In the genomic region with DNA sequence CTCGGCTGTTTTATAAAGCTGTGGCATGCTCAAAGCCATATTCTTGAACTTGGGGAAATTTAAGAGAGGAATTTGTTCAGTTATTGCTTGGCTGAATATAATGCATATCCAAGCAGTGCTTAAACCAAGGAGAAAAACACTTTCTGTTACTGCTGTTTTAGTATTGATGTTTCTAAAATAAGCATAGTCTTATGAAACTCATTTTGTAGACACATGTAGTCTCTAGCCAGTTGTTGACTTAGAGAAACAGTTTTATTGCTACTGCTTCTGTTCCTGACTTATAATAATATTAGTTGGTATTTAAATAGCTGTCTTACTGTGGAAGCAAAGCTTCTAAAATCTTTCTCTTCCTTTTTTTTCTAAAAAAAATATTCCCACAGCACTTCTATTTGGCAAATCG, we compare ENCODE assay signal across 22 cellular contexts.
"Had no signal": no experiment of that assay in that cellular context is flagged by ENCODE, and none has a peak within 500 bp of the region (broad histone marks: within the 10 kb centered on the region; RNA-seq: fewer than 3 reads in every experiment).

No MANE protein-coding gene starts in this region.

- DNase-seq: activated CD4-positive, alpha-beta T cell treated with anti-CD3 and anti-CD28 coated beads for 36 hours; activated CD4-positive, alpha-beta T cell treated with anti-CD3 and anti-CD28 coated beads, Interleukin-2, amount 50 U/mL, for 48 hours; activated gamma-delta T cell; adrenal gland; effector memory CD4-positive, alpha-beta T cell; esophagus squamous epithelium; islet precursor cell; small intestine; stimulated activated CD4-positive, alpha-beta T cell treated with anti-CD3 and anti-CD28 coated beads, Interleukin-4, amount 100 ng/mL, for 24 hours; stomach; testis; upper lobe of right lung had no signal

- H3K27me3 Mint-ChIP-seq: progenitor cell of endocrine pancreas had no signal

- H3K36me3 Mint-ChIP-seq: activated naive CD4-positive, alpha-beta T cell treated with anti-CD3 and anti-CD28 coated beads, Interleukin-2, amount 50 U/mL, for 72 hours; mesothelial cell of epicardium; stimulated activated effector memory CD8-positive, alpha-beta T cell treated with anti-CD3 and anti-CD28 coated beads, Interleukin-12 subunit alpha, Interleukin-12 subunit beta, amount 100 ng/mL, for 72 hours; WTC11 had no signal

- H3K4me2 ChIP-seq: hepatocyte had no signal

- H3K4me1 ChIP-seq: esophagus squamous epithelium, stomach, upper lobe of right lung had no signal

- H3K27ac Mint-ChIP-seq: activated CD4-positive, alpha-beta T cell treated with anti-CD3 and anti-CD28 coated beads for 36 hours; activated naive CD4-positive, alpha-beta T cell treated with anti-CD3 and anti-CD28 coated beads, Interleukin-2, amount 50 U/mL, for 72 hours; dendritic cell treated with granulocyte-macrophage colony-stimulating factor and Interleukin-4, amounts not matched to agents 40 ng/mL and 50 ng/mL, for 4 days; mesothelial cell of epicardium; progenitor cell of endocrine pancreas; stimulated activated effector memory CD8-positive, alpha-beta T cell treated with anti-CD3 and anti-CD28 coated beads, Interleukin-12 subunit alpha, Interleukin-12 subunit beta, amount 100 ng/mL, for 72 hours; T-helper 2 cell treated with Interferon-gamma antibody and Interleukin-4, amounts not matched to agents 5 μg/mL and 100 μg/mL, for 36 hours; WTC11 had no signal

- H2AFZ ChIP-seq: hepatocyte had no signal

- H3K4me3 Mint-ChIP-seq: activated CD4-positive, alpha-beta T cell treated with anti-CD3 and anti-CD28 coated beads for 36 hours; dendritic cell treated with granulocyte-macrophage colony-stimulating factor and Interleukin-4, amounts not matched to agents 40 ng/mL and 50 ng/mL, for 4 days; mesothelial cell of epicardium; neural crest cell; stimulated activated effector memory CD8-positive, alpha-beta T cell treated with anti-CD3 and anti-CD28 coated beads, Interleukin-12 subunit alpha, Interleukin-12 subunit beta, amount 100 ng/mL, for 72 hours; T-helper 2 cell treated with Interferon-gamma antibody and Interleukin-4, amounts not matched to agents 5 μg/mL and 100 μg/mL, for 36 hours; WTC11 had no signal

- H3K36me3 ChIP-seq: adrenal gland, esophagus squamous epithelium, right atrium auricular region, stomach, upper lobe of right lung had no signal

- H3K4me1 Mint-ChIP-seq: activated CD4-positive, alpha-beta T cell treated with anti-CD3 and anti-CD28 coated beads for 36 hours; neural crest cell; stimulated activated effector memory CD8-positive, alpha-beta T cell treated with anti-CD3 and anti-CD28 coated beads, Interleukin-12 subunit alpha, Interleukin-12 subunit beta, amount 100 ng/mL, for 72 hours had no signal

- H3K4me3 ChIP-seq: adrenal gland, esophagus squamous epithelium, hepatocyte, right atrium auricular region, stomach, testis, upper lobe of right lung had no signal

- H3K27ac ChIP-seq: adrenal gland, esophagus squamous epithelium, hepatocyte, stomach, testis, upper lobe of right lung had no signal

- H3K9me3 Mint-ChIP-seq: activated naive CD4-positive, alpha-beta T cell treated with anti-CD3 and anti-CD28 coated beads, Interleukin-2, amount 50 U/mL, for 72 hours; dendritic cell treated with granulocyte-macrophage colony-stimulating factor and Interleukin-4, amounts not matched to agents 40 ng/mL and 50 ng/mL, for 4 days; mesothelial cell of epicardium; neural crest cell; stimulated activated effector memory CD8-positive, alpha-beta T cell treated with anti-CD3 and anti-CD28 coated beads, Interleukin-12 subunit alpha, Interleukin-12 subunit beta, amount 100 ng/mL, for 72 hours; T-helper 2 cell treated with Interferon-gamma antibody and Interleukin-4, amounts not matched to agents 5 μg/mL and 100 μg/mL, for 36 hours; WTC11 had no signal

- FAIRE-seq: small intestine had no signal

- H3K27me3 ChIP-seq: adrenal gland, hepatocyte, right atrium auricular region, stomach, testis, upper lobe of right lung had no signal

- ATAC-seq: activated CD4-positive, alpha-beta T cell treated with anti-CD3 and anti-CD28 coated beads for 36 hours; activated naive CD4-positive, alpha-beta T cell treated with anti-CD3 and anti-CD28 coated beads, Interleukin-2, amount 50 U/mL, for 72 hours; stimulated activated effector memory CD8-positive, alpha-beta T cell treated with anti-CD3 and anti-CD28 coated beads, Interleukin-12 subunit alpha, Interleukin-12 subunit beta, amount 100 ng/mL, for 72 hours; upper lobe of right lung; WTC11 had no signal

- H3K79me2 ChIP-seq: hepatocyte had no signal

- H3K9me3 ChIP-seq: adrenal gland, esophagus squamous epithelium, right atrium auricular region, stomach, testis, upper lobe of right lung had no signal
